Comparison of ENCODE assay signal across 8 cellular contexts in genomic region chr5:65722575-65723424, GRCh38. TPM values are rescaled to one million over a fixed set of nuclear protein-coding genes. Genes with fewer than 3 reads are reported as not detected.
DNase-seq lines count a peak whose midpoint lies in the region; ATAC-seq and TF ChIP-seq lines count a peak whose summit lies in the region.

No MANE protein-coding gene starts in this region.

- H4K5ac ChIP-seq in IMR-90 (ENCODE audit: low read depth, low read length), result peak overlapping the region; percentile 3

- 0 out of 3 replicates have a peak overlapping the region, but pooled peaks have one; percentile 8 for H2BK15ac ChIP-seq in IMR-90 (ENCODE audit: low read depth, low read length)

- no peaks in the 10 kb centered on the region for H3K9me3 ChIP-seq in IMR-90 (ENCODE audit: control insufficient read depth, insufficient read depth, low read length)

- H3K23ac ChIP-seq in IMR-90 (ENCODE audit: low read depth, low read length), result peak overlapping the region; percentile 81

- no peak for TF ChIP-seq CTCF in IMR-90 (conservative IDR thresholded peaks at IDR 0.05; ENCODE audit: low read depth, low read length)

- H2BK120ac ChIP-seq in IMR-90 (ENCODE audit: low read depth, low read length), result peak overlapping the region; percentile 74

- H3K4me3 Mint-ChIP-seq in activated CD8-positive, alpha-beta memory T cell treated with anti-CD3 and anti-CD28 coated beads, Interleukin-2, amount 10 ng/mL, durations not matched to agents 7 days and 5 days, result peak overlapping the region; percentile 91
- H3K4me3 Mint-ChIP-seq in stimulated activated naive CD8-positive, alpha-beta T cell treated with anti-CD3 and anti-CD28 coated beads, Interleukin-15, amount 100 ng/mL, for 72 hours, result peak overlapping the region; percentile 88 to 97

- H2AK9ac ChIP-seq in IMR-90 (replicated peaks; ENCODE audit: low read depth, low read length, poor library complexity), result peak overlapping the region; percentile 96

- POLR2A ChIA-PET in IMR-90 (lab: Charles Lee; ENCODE audit: unreplicated experiment), result interaction anchor here (0.6 kb wide), 1 partner anchor 9 kb away, joined by 3 read pairs; no protein-coding TSS in a partner anchor

- H2BK5ac ChIP-seq in IMR-90 (ENCODE audit: low read depth, low read length, poor library complexity, severe bottlenecking), result peak overlapping the region; percentile 59

- peak overlapping the region; percentile 93 for H2AFZ ChIP-seq in IMR-90 (replicated peaks; ENCODE audit: low read length, poor library complexity)

- H3K4me3 ChIP-seq in IMR-90 (ENCODE audit: insufficient read depth, low read depth, low read length), result peak overlapping the region; percentile 98

- H3K9ac ChIP-seq in IMR-90 (ENCODE audit: low read depth, low read length), result peak overlapping the region; percentile 50

- H3K36me3 ChIP-seq in IMR-90 (ENCODE audit: control insufficient read depth, insufficient read depth, low read length), result peaks cover 1% of the 10 kb centered on the region; the same call in 1 of the 2 replicates

- peak overlapping the region; percentile 71 for H3K4ac ChIP-seq in IMR-90 (ENCODE audit: low read depth, low read length)

- intact Hi-C loops in IMR-90 (cut with micrococcal nuclease), result loop anchor here (1.0 to 10.0 kb wide), 4 partner anchors 205 to 422 kb away; partner anchors contain the start of gene SREK1
- intact Hi-C loops in left colon (cut with DNase I, micrococcal nuclease), result no loop called here

- H3K36me3 Mint-ChIP-seq in activated CD8-positive, alpha-beta memory T cell treated with anti-CD3 and anti-CD28 coated beads, Interleukin-2, amount 10 ng/mL, durations not matched to agents 7 days and 5 days, result peaks cover 12% of the 10 kb centered on the region

- peak overlapping the region; percentile 89 for H3K14ac ChIP-seq in IMR-90 (replicated peaks; ENCODE audit: low read depth, low read length)

- peak overlapping the region; percentile 64 for H4K91ac ChIP-seq in IMR-90 (ENCODE audit: insufficient read depth, low read depth, low read length)

- DNase-seq in activated CD8-positive, alpha-beta memory T cell treated with anti-CD3 and anti-CD28 coated beads, Interleukin-2, amount 10 ng/mL, durations not matched to agents 7 days and 5 days, result no peak
- DNase-seq in activated CD8-positive, alpha-beta memory T cell treated with anti-CD3 and anti-CD28 coated beads for 24 hours, result no peak
- DNase-seq in IMR-90, result peak; percentile 63
- peak; percentile 9 for DNase-seq in SIG-M5 (lab: John Stamatoyannopoulos, UW)
- DNase-seq in dedifferentiated amniotic fluid mesenchymal stem cell (ENCODE audit: extremely low spot score), result peak; percentile 54
- DNase-seq in left colon, result peak; percentile 7 to 25
- DNase-seq in stimulated activated naive CD8-positive, alpha-beta T cell treated with anti-CD3 and anti-CD28 coated beads, Interleukin-15, amount 100 ng/mL, for 72 hours, result peak in 1 of 2 donors; percentile 12

- H3K9me3 Mint-ChIP-seq in activated CD8-positive, alpha-beta memory T cell treated with anti-CD3 and anti-CD28 coated beads, Interleukin-2, amount 10 ng/mL, durations not matched to agents 7 days and 5 days (ENCODE audit: low read depth), result no peaks in the 10 kb centered on the region
- no peaks in the 10 kb centered on the region for H3K9me3 Mint-ChIP-seq in stimulated activated naive CD8-positive, alpha-beta T cell treated with anti-CD3 and anti-CD28 coated beads, Interleukin-15, amount 100 ng/mL, for 72 hours

- no peaks in the 10 kb centered on the region for H3K27me3 Mint-ChIP-seq in activated CD8-positive, alpha-beta memory T cell treated with anti-CD3 and anti-CD28 coated beads, Interleukin-2, amount 10 ng/mL, durations not matched to agents 7 days and 5 days
- no peaks in the 10 kb centered on the region for H3K27me3 Mint-ChIP-seq in stimulated activated naive CD8-positive, alpha-beta T cell treated with anti-CD3 and anti-CD28 coated beads, Interleukin-15, amount 100 ng/mL, for 72 hours

- peaks cover 4% of the 10 kb centered on the region for H3K4me1 ChIP-seq in IMR-90 (ENCODE audit: control insufficient read depth, insufficient read depth, low read length)

- H3K18ac ChIP-seq in IMR-90 (ENCODE audit: low read depth, low read length), result peak overlapping the region; percentile 29

- no peaks in the 10 kb centered on the region for H3K27me3 ChIP-seq in IMR-90 (ENCODE audit: control insufficient read depth, insufficient read depth, low read length)

- H3K56ac ChIP-seq in IMR-90 (ENCODE audit: extremely low read depth, insufficient read depth, low read length), result peak overlapping the region; percentile 26

- peak; percentile 27; the same call in 1 of the 2 replicates for TF ChIP-seq POLR2A in IMR-90 (IDR thresholded peaks at IDR 0.05; ENCODE audit: low read depth, low read length)

- H3K27ac ChIP-seq in IMR-90 (ENCODE audit: insufficient read depth, low read length), result peak overlapping the region; percentile 73

- H2BK20ac ChIP-seq in IMR-90 (ENCODE audit: low read depth, low read length), result 0 out of 2 replicates have a peak overlapping the region, but pooled peaks have one; percentile 20

- TSS peak; percentile 52 for BruUV-seq in IMR-90 (replicated peaks; lab: Mats Ljungman, UMichigan)

- H4K20me1 ChIP-seq in IMR-90 (ENCODE audit: insufficient read depth, low read length), result 0 out of 2 replicates have a peak, but pooled peaks cover 5% of the 10 kb centered on the region

- H2AK5ac ChIP-seq in IMR-90 (ENCODE audit: low read depth, low read length), result peak overlapping the region; percentile 46

- no peak for ATAC-seq in activated CD8-positive, alpha-beta memory T cell treated with anti-CD3 and anti-CD28 coated beads, Interleukin-2, amount 10 ng/mL, durations not matched to agents 7 days and 5 days
- ATAC-seq in IMR-90 (ENCODE audit: low read depth), result peak; percentile 27
- ATAC-seq in left colon, result peak; percentile 13
- ATAC-seq in stimulated activated naive CD8-positive, alpha-beta T cell treated with anti-CD3 and anti-CD28 coated beads, Interleukin-15, amount 100 ng/mL, for 72 hours, result no peak
- ATAC-seq in HG03342 (IDR thresholded peaks at IDR 0.05; ENCODE audit: unreplicated experiment), result no peak

- in situ Hi-C loops in IMR-90 (cut with MboI; ENCODE audit: low sequenced_read_pairs), result no loop called here

- H3K4me1 Mint-ChIP-seq in activated CD8-positive, alpha-beta memory T cell treated with anti-CD3 and anti-CD28 coated beads, Interleukin-2, amount 10 ng/mL, durations not matched to agents 7 days and 5 days, result peaks cover 32% of the 10 kb centered on the region
- peaks cover 17% of the 10 kb centered on the region for H3K4me1 Mint-ChIP-seq in stimulated activated naive CD8-positive, alpha-beta T cell treated with anti-CD3 and anti-CD28 coated beads, Interleukin-15, amount 100 ng/mL, for 72 hours

- peak overlapping the region; percentile 81 for H3K27ac Mint-ChIP-seq in activated CD8-positive, alpha-beta memory T cell treated with anti-CD3 and anti-CD28 coated beads, Interleukin-2, amount 10 ng/mL, durations not matched to agents 7 days and 5 days
- peak overlapping the region; percentile 94 to 98 for H3K27ac Mint-ChIP-seq in stimulated activated naive CD8-positive, alpha-beta T cell treated with anti-CD3 and anti-CD28 coated beads, Interleukin-15, amount 100 ng/mL, for 72 hours

- no peak; the same call in 1 of the 2 replicates for TF ChIP-seq RAD21 in IMR-90 (IDR thresholded peaks at IDR 0.05; ENCODE audit: low read length)

- H3K4me2 ChIP-seq in IMR-90 (ENCODE audit: low read depth, low read length), result peak overlapping the region; percentile 70

- H3K79me1 ChIP-seq in IMR-90 (ENCODE audit: low read depth in 1 of 2, low read length in 2 of 2), result peaks cover 21 to 55% of the 10 kb centered on the region in 2 experiments

- no peaks in the 10 kb centered on the region for H3K9me1 ChIP-seq in IMR-90 (ENCODE audit: insufficient read depth, low read length)

- WGBS in IMR-90 (ENCODE audit: extremely low coverage in 2 of 2, insufficient read length in 1 of 2), 2 experiments, result 0% methylated on average over 4 of the region's 29 CpGs; no CpG with 5 or more reads in 1 of the 2 experiments

- dilution Hi-C loops in IMR-90 (cut with HindIII; ENCODE audit: low sequenced_read_pairs, unreplicated experiment), result no loop called here

- CTCF ChIA-PET in activated CD8-positive, alpha-beta memory T cell treated with anti-CD3 and anti-CD28 coated beads, Interleukin-2, amount 10 ng/mL, durations not matched to agents 7 days and 5 days (lab: Charles Lee), result interaction anchor here (1.4 to 1.7 kb wide), 2 partner anchors 14 to 20 kb away, joined by 3 read pairs; no protein-coding TSS in a partner anchor
- CTCF ChIA-PET in IMR-90 (lab: Yijun Ruan, JAX), result no interaction called here

- peak overlapping the region; percentile 7 to 78; a peak in 3 of 4 replicates for H4K8ac ChIP-seq in IMR-90 (ENCODE audit: low read depth in 2 of 2, low read length in 2 of 2)

TF ChIP-seq in IMR-90, 13 proteins besides CTCF, POLR2A, EP300 and RAD21:
- TF ChIP-seq MXI1 (IDR thresholded peaks at IDR 0.05; ENCODE audit: borderline replicate concordance, low read depth, low read length) (0 out of 2 replicates have a peak, but pooled peaks have one; percentile 15), CEBPB (IDR thresholded peaks at IDR 0.05; ENCODE audit: low read depth, low read length) (no peak), MAFK (IDR thresholded peaks at IDR 0.05; ENCODE audit: low read depth, low read length) (peak; percentile 39; the same call in 1 of the 2 replicates)
TF ChIP-seq in IMR-90: peak in this region for 2.

RNA-seq across cellular contexts. Expression of gene NLN, which starts 0.8 kb away (rescaled TPM):
- 10 to 100 TPM; 15.8 to 19.6 TPM for total RNA-seq in activated CD8-positive, alpha-beta memory T cell treated with anti-CD3 and anti-CD28 coated beads, Interleukin-2, amount 10 ng/mL, durations not matched to agents 7 days and 5 days
- total RNA-seq in IMR-90 (2012; rRNA removed) (37.1 and 50.3 TPM in 2 replicates), left colon (10 to 100 TPM; 15.5 to 25.1 TPM)
- polyA plus RNA-seq in IMR-90 (2012; rRNA removed), result 14.2 and 19.1 TPM in 2 replicates
- polyA plus RNA-seq in IMR-90 (2012; cell fraction: cytosol; rRNA removed), result 6.5 and 7.6 TPM in 2 replicates
- 2.9 and 8.0 TPM in 2 replicates for polyA plus RNA-seq in IMR-90 (2012; cell fraction: nucleus; rRNA removed; ENCODE audit: low replicate concordance)

RNA-seq across cellular contexts. Expression of gene SGTB, which starts 0.9 kb away (rescaled TPM):
- total RNA-seq in activated CD8-positive, alpha-beta memory T cell treated with anti-CD3 and anti-CD28 coated beads, Interleukin-2, amount 10 ng/mL, durations not matched to agents 7 days and 5 days, result 10 to 100 TPM; 12.5 to 14.0 TPM
- total RNA-seq in IMR-90 (2012; rRNA removed), result 15.1 and 25.6 TPM in 2 replicates
- polyA plus RNA-seq in IMR-90 (2012; rRNA removed), result 5.9 and 7.5 TPM in 2 replicates
- polyA plus RNA-seq in IMR-90 (2012; cell fraction: cytosol; rRNA removed), result 2.0 and 4.7 TPM in 2 replicates
- polyA plus RNA-seq in IMR-90 (2012; cell fraction: nucleus; rRNA removed; ENCODE audit: low replicate concordance), result 1.2 and 4.0 TPM in 2 replicates
- total RNA-seq in left colon, result 1 to 10 TPM; 2.1 to 3.1 TPM

Comparison
In these comparisons a context has a peak if more than half of its experiments do, and no peak if none do; other contexts are left out.
1. ATAC-seq: peak in IMR-90 (single experiment) and left colon (single experiment); none in activated CD8-positive, alpha-beta memory T cell treated with anti-CD3 and anti-CD28 coated beads, Interleukin-2, amount 10 ng/mL, durations not matched to agents 7 days and 5 days (single experiment), stimulated activated naive CD8-positive, alpha-beta T cell treated with anti-CD3 and anti-CD28 coated beads, Interleukin-15, amount 100 ng/mL, for 72 hours (single experiment) and HG03342 (single experiment).
2. DNase-seq: peak in IMR-90 (single experiment), SIG-M5 (single experiment), dedifferentiated amniotic fluid mesenchymal stem cell (single experiment) and left colon (2 of 2); none in activated CD8-positive, alpha-beta memory T cell treated with anti-CD3 and anti-CD28 coated beads, Interleukin-2, amount 10 ng/mL, durations not matched to agents 7 days and 5 days (single experiment) and activated CD8-positive, alpha-beta memory T cell treated with anti-CD3 and anti-CD28 coated beads for 24 hours (single experiment).